26 cellular contexts compared by ENCODE assay signal in the genomic region with DNA sequence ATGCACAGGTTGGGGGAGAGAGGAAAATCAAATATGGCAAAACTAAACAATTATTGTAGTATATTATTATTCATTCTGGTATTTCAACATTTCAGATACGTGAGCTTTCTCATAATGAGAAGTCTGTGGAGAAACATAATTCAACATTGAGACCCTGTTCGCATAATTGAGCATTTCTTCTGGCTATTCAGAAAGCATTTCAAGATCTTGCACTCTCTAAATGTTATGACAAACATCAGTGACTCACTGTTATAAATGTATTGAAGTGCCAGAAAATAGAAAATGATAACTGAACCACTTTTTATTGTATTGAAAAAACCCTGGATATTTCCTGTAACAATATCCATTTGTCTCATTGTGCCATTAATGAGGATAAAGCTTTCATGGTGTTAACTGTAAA.
"Had no signal": no experiment of that assay in that cellular context is flagged by ENCODE, and none has a peak within 500 bp of the region (broad histone marks: within the 10 kb centered on the region; RNA-seq: fewer than 3 reads in every experiment).

No MANE protein-coding gene starts in this region.

- H3K9me3 Mint-ChIP-seq: nephron; stimulated activated naive CD8-positive, alpha-beta T cell treated with anti-CD3 and anti-CD28 coated beads, Interleukin-15, Interleukin-2, amounts not matched to agents 100 ng/mL and 50 ng/mL, for 24 hours had no signal

- DNase-seq: activated CD4-positive, alpha-beta T cell treated with anti-CD3 and anti-CD28 coated beads for 4 hours; activated CD4-positive, alpha-beta T cell treated with anti-CD3 and anti-CD28 coated beads, Interleukin-2, amount 50 U/mL, for 48 hours; activated CD4-positive, CD25-positive, alpha-beta regulatory T cell; activated CD8-positive, alpha-beta memory T cell treated with anti-CD3 and anti-CD28 coated beads, Interleukin-2, amount 50 U/mL, for 48 hours; activated naive CD4-positive, alpha-beta T cell; activated naive CD8-positive, alpha-beta T cell treated with anti-CD3 and anti-CD28 coated beads, Interleukin-2, amount 10 ng/mL, durations not matched to agents 7 days and 5 days; activated T-cell treated with anti-CD3 and anti-CD28 coated beads, Interleukin-2, amount 50 U/mL, for 48 hours; amygdala; colonic mucosa; effector CD8-positive, alpha-beta T cell; esophagus squamous epithelium; gastrocnemius medialis; glutamatergic neuron; kidney; left colon; mammary epithelial cell; right lobe of liver; stimulated activated CD4-positive, alpha-beta T cell treated with anti-CD3 and anti-CD28 coated beads, Interleukin-2, amount 100 ng/mL, for 48 hours; trophoblast cell; uterus had no signal

- H3K4me1 Mint-ChIP-seq: nephron had no signal

- FAIRE-seq: endometrium, kidney had no signal

- H3K27me3 ChIP-seq: colonic mucosa, esophagus squamous epithelium, gastrocnemius medialis, neutrophil, right lobe of liver, uterus had no signal

- H3K27me3 Mint-ChIP-seq: activated naive CD8-positive, alpha-beta T cell treated with anti-CD3 and anti-CD28 coated beads, Interleukin-2, amount 10 ng/mL, durations not matched to agents 7 days and 5 days; progenitor cell of endocrine pancreas; stimulated activated naive CD8-positive, alpha-beta T cell treated with anti-CD3 and anti-CD28 coated beads, Interleukin-15, Interleukin-2, amounts not matched to agents 100 ng/mL and 50 ng/mL, for 24 hours had no signal

- ATAC-seq: gastrocnemius medialis, left colon, right lobe of liver had no signal

- H3K4me3 ChIP-seq: colonic mucosa, esophagus squamous epithelium, gastrocnemius medialis, right lobe of liver, thoracic aorta, uterus had no signal

- H3K36me3 ChIP-seq: colonic mucosa, esophagus squamous epithelium, gastrocnemius medialis, neutrophil, right lobe of liver, thoracic aorta, uterus had no signal

- H3K4me3 Mint-ChIP-seq: activated naive CD8-positive, alpha-beta T cell treated with anti-CD3 and anti-CD28 coated beads, Interleukin-2, amount 10 ng/mL, durations not matched to agents 7 days and 5 days; nephron; stimulated activated naive CD8-positive, alpha-beta T cell treated with anti-CD3 and anti-CD28 coated beads, Interleukin-15, Interleukin-2, amounts not matched to agents 100 ng/mL and 50 ng/mL, for 24 hours had no signal

- H3K27ac Mint-ChIP-seq: activated naive CD8-positive, alpha-beta T cell treated with anti-CD3 and anti-CD28 coated beads, Interleukin-2, amount 10 ng/mL, durations not matched to agents 7 days and 5 days; nephron; progenitor cell of endocrine pancreas; stimulated activated naive CD8-positive, alpha-beta T cell treated with anti-CD3 and anti-CD28 coated beads, Interleukin-15, Interleukin-2, amounts not matched to agents 100 ng/mL and 50 ng/mL, for 24 hours had no signal
